Comparison of ENCODE assay signal across 16 cellular contexts in the genomic region with DNA sequence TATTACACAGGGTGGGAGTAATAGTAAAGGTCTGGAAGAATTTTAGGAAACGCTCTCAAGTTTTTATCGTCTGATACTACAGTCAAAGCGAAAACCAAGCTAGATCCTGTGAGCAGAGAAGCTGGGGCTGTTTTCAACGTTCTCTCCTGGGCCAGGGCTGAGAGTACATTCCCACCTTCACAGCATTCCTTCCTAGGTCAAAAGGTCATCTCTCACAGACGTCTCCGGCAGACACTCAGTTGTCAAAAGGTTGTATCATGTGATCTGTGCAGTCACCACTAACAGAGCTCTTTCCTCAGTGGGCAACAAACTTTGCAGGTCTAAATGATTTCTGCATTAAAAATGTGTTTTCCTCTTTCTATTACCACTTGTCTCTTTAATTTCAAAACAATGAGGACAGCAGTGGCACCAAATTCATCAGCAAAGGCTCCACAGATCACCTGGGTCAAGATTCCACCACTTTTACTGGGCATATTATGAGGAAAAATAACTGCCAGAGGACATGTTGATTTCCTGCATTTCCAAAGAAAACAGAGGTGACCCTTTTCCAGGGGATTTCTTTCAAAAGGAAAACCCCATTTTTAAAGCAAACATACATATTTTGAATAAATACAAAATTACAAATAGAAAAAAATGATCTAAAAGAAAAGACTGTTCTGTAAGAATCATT. TPM values are rescaled to one million over a fixed set of nuclear protein-coding genes. Genes with fewer than 3 reads are reported as not detected.
DNase-seq lines count a peak whose midpoint lies in the region; ATAC-seq lines count a peak whose summit lies in the region.
"Had no signal": no experiment of that assay in that cellular context is flagged by ENCODE, and none has a peak within 500 bp of the region (broad histone marks: within the 10 kb centered on the region; RNA-seq: fewer than 3 reads in every experiment).

No MANE protein-coding gene starts in this region.

- CTCF ChIA-PET in activated CD8-positive, alpha-beta memory T cell treated with anti-CD3 and anti-CD28 coated beads, Interleukin-2, amount 10 ng/mL, durations not matched to agents 7 days and 5 days (lab: Charles Lee) = no interaction called here

- ATAC-seq in sciatic nerve = peak; percentile 29
- ATAC-seq in GM21737 (IDR thresholded peaks at IDR 0.05; ENCODE audit: unreplicated experiment) = no peak
- ATAC-seq in activated CD8-positive, alpha-beta memory T cell treated with anti-CD3 and anti-CD28 coated beads, Interleukin-2, amount 10 ng/mL, durations not matched to agents 7 days and 5 days = no peak
- no peak for ATAC-seq in GM21528 (IDR thresholded peaks at IDR 0.05; ENCODE audit: low FRiP score, unreplicated experiment)
- ATAC-seq: activated T-helper 17 cell treated with anti-CD3 and anti-CD28 coated beads, Interleukin-2, amount 50 U/mL, for 72 hours had no signal

- no peak overlapping the region for H3K4me3 Mint-ChIP-seq in activated CD8-positive, alpha-beta memory T cell treated with anti-CD3 and anti-CD28 coated beads, Interleukin-2, amount 10 ng/mL, durations not matched to agents 7 days and 5 days
- H3K4me3 Mint-ChIP-seq: activated T-helper 17 cell treated with anti-CD3 and anti-CD28 coated beads, Interleukin-2, amount 50 U/mL, for 72 hours; CD4-positive, alpha-beta T cell; IgD-negative memory B cell had no signal

- H3K27ac Mint-ChIP-seq in activated CD8-positive, alpha-beta memory T cell treated with anti-CD3 and anti-CD28 coated beads, Interleukin-2, amount 10 ng/mL, durations not matched to agents 7 days and 5 days = no peak overlapping the region
- H3K27ac Mint-ChIP-seq: activated T-helper 17 cell treated with anti-CD3 and anti-CD28 coated beads, Interleukin-2, amount 50 U/mL, for 72 hours; CD4-positive, alpha-beta T cell; IgD-negative memory B cell had no signal

- no peaks in the 10 kb centered on the region for H3K36me3 Mint-ChIP-seq in activated CD8-positive, alpha-beta memory T cell treated with anti-CD3 and anti-CD28 coated beads, Interleukin-2, amount 10 ng/mL, durations not matched to agents 7 days and 5 days
- H3K36me3 Mint-ChIP-seq: IgD-negative memory B cell had no signal

- H3K4me1 Mint-ChIP-seq in activated CD8-positive, alpha-beta memory T cell treated with anti-CD3 and anti-CD28 coated beads, Interleukin-2, amount 10 ng/mL, durations not matched to agents 7 days and 5 days = no peaks in the 10 kb centered on the region
- H3K4me1 Mint-ChIP-seq: activated T-helper 17 cell treated with anti-CD3 and anti-CD28 coated beads, Interleukin-2, amount 50 U/mL, for 72 hours; IgD-negative memory B cell had no signal

- H3K9me3 Mint-ChIP-seq in activated CD8-positive, alpha-beta memory T cell treated with anti-CD3 and anti-CD28 coated beads, Interleukin-2, amount 10 ng/mL, durations not matched to agents 7 days and 5 days (ENCODE audit: low read depth) = peaks cover 2% of the 10 kb centered on the region

- DNase-seq in NCI-H69 (lab: John Stamatoyannopoulos, UW) = peak; percentile 48
- DNase-seq in dermis microvascular lymphatic vessel endothelial cell (ENCODE audit: low read depth in 2 of 2) = peak; percentile 59 to 91
- DNase-seq in kidney tubule cell (ENCODE audit: low spot score) = peak; percentile 32
- DNase-seq in sciatic nerve (ENCODE audit: low spot score) = no peak
- DNase-seq in DMS153 treated with DMSO at 0.1 percent for 48 hours (lab: John Stamatoyannopoulos, UW; ENCODE audit: unreplicated experiment) = no peak
- DNase-seq in activated CD8-positive, alpha-beta memory T cell treated with anti-CD3 and anti-CD28 coated beads, Interleukin-2, amount 10 ng/mL, durations not matched to agents 7 days and 5 days = no peak
- DNase-seq: activated CD4-positive, alpha-beta T cell treated with anti-CD3 and anti-CD28 coated beads, Interleukin-2, amount 50 U/mL, for 4 hours; body of pancreas; CD4-positive, alpha-beta T cell; midbrain; NCI-H1105; NCI-H510A had no signal

- no peaks in the 10 kb centered on the region for H3K27me3 Mint-ChIP-seq in activated CD8-positive, alpha-beta memory T cell treated with anti-CD3 and anti-CD28 coated beads, Interleukin-2, amount 10 ng/mL, durations not matched to agents 7 days and 5 days
- H3K27me3 Mint-ChIP-seq: IgD-negative memory B cell had no signal

- intact Hi-C loops in sciatic nerve (cut with DNase I) = no loop called here

RNA-seq across cellular contexts. Expression of a gene that starts 41.9 kb away (rescaled TPM):
- total RNA-seq in dermis microvascular lymphatic vessel endothelial cell (6.3 and 15.0 TPM in 2 replicates), sciatic nerve (22.0 TPM)
- total RNA-seq in activated CD8-positive, alpha-beta memory T cell treated with anti-CD3 and anti-CD28 coated beads, Interleukin-2, amount 10 ng/mL, durations not matched to agents 7 days and 5 days = under 1 TPM in 1 of 2 experiments, not detected in 1; 0.07 TPM
- total RNA-seq: activated T-helper 17 cell treated with anti-CD3 and anti-CD28 coated beads, Interleukin-2, amount 50 U/mL, for 72 hours; CD4-positive, alpha-beta T cell had no signal

Comparison
In these comparisons a context has a peak if more than half of its experiments do, and no peak if none do; other contexts are left out.
1. DNase-seq: peak in NCI-H69 (single experiment), dermis microvascular lymphatic vessel endothelial cell (2 of 2) and kidney tubule cell (single experiment); none in sciatic nerve (single experiment), DMS153 treated with DMSO at 0.1 percent for 48 hours (single experiment) and activated CD8-positive, alpha-beta memory T cell treated with anti-CD3 and anti-CD28 coated beads, Interleukin-2, amount 10 ng/mL, durations not matched to agents 7 days and 5 days (single experiment).